9 cellular contexts compared by ENCODE assay signal in the genomic region with DNA sequence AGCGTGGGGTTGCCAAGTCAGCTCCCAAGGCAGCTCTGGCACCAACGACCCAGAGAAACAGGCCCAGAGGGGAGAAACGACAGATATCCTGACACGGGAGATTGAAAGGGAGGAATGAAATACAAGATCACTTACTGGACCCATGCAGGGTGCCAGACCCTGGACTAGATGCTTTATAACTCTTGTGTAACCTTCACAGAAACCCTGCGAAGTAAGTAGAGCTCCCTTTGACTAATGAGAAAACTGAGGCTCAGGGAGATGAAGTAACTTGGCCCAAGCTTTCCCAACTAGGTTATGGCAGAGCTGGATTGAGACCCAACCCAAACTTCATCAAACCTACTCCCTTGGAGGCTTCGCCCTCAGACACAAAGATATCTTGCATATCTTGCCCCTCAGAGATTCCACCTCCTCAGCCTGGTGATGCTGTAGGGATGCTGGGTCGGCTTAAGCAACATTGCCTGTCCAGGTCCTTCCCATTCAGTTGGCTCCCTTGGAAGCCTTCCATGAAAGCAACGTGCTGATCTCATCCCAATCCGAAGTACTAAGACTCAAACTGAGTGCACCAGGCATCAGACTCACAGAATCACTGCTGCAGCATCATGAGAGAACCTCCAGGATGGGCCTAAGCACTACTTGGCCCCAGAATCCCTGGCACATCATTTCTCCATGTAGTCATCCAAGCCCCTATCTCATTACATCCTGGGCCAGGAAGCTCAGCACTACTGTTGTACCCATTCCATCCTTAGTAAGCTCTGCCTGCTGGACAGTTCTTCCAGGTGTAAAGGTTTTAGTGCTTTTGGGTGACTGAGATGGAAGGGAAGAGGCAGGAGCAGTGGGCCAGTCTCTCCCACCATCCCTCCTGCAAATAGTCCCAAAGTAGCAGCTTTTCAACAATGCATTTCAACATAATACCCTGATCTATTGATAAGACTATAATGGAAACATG. TPM values are rescaled to one million over a fixed set of nuclear protein-coding genes. Genes with fewer than 3 reads are reported as not detected.
DNase-seq lines count a peak whose midpoint lies in the region; ATAC-seq, FAIRE-seq and TF ChIP-seq lines count a peak whose summit lies in the region.
"Had no signal": no experiment of that assay in that cellular context is flagged by ENCODE, and none has a peak within 500 bp of the region (broad histone marks: within the 10 kb centered on the region; RNA-seq: fewer than 3 reads in every experiment).

No MANE protein-coding gene starts in this region.

- 46% methylated on average over 7 of the region's 9 CpGs for WGBS in right lobe of liver (ENCODE audit: insufficient coverage, low coverage, low lambda C conversion rate, missing lambda C conversion rate)
- 49 to 68% methylated on average over 7 to 9 of the region's 9 CpGs for WGBS in upper lobe of left lung, 2 donors

- H3K4me3 ChIP-seq in astrocyte of the cerebellum (ENCODE audit: low read depth, low read length) (peak overlapping the region; percentile 41), right lobe of liver (peak overlapping the region in 2 of 3 donors; percentile 52 to 74), upper lobe of left lung (peak overlapping the region in 3 of 4 donors; percentile 44 to 52 (median 50))

- no peaks in the 10 kb centered on the region for H3K36me3 ChIP-seq in right lobe of liver
- H3K36me3 ChIP-seq in upper lobe of left lung, result no peaks in the 10 kb centered on the region

- no peaks in the 10 kb centered on the region for H3K36me3 Mint-ChIP-seq in activated naive CD8-positive, alpha-beta T cell
- H3K36me3 Mint-ChIP-seq in activated naive CD8-positive, alpha-beta T cell treated with anti-CD3 and anti-CD28 coated beads, Interleukin-2, amount 50 U/mL, for 24 hours (ENCODE audit: low read depth), result no peaks in the 10 kb centered on the region

- H3K9me3 ChIP-seq in right lobe of liver (no peaks in the 10 kb centered on the region), upper lobe of left lung (no peaks in the 10 kb centered on the region)

- H3K4me3 Mint-ChIP-seq in activated naive CD8-positive, alpha-beta T cell, result peak overlapping the region; percentile 84
- no peak overlapping the region for H3K4me3 Mint-ChIP-seq in activated naive CD8-positive, alpha-beta T cell treated with anti-CD3 and anti-CD28 coated beads, Interleukin-2, amount 50 U/mL, for 24 hours

- TF ChIP-seq EP300 in upper lobe of left lung (IDR thresholded peaks at IDR 0.05), result no peak

- no peak overlapping the region for H3K27ac ChIP-seq in right lobe of liver
- peak overlapping the region in 1 of 4 donors; percentile 65 for H3K27ac ChIP-seq in upper lobe of left lung

- H3K27me3 ChIP-seq in right lobe of liver (no peaks in the 10 kb centered on the region), upper lobe of left lung (peaks cover 0 to 8% (median 0%) of the 10 kb centered on the region in 4 donors)

- no peak for ATAC-seq in activated naive CD8-positive, alpha-beta T cell treated with anti-CD3 and anti-CD28 coated beads, Interleukin-2, amount 50 U/mL, for 24 hours
- ATAC-seq in right lobe of liver (no peak), upper lobe of left lung (ENCODE audit: low FRiP score in 2 of 2) (peak in 1 of 2 donors; percentile 58), GM21367 (IDR thresholded peaks at IDR 0.05; ENCODE audit: unreplicated experiment) (no peak)

- H3K27me3 Mint-ChIP-seq in activated naive CD8-positive, alpha-beta T cell, result peaks cover 9% of the 10 kb centered on the region
- H3K27me3 Mint-ChIP-seq in activated naive CD8-positive, alpha-beta T cell treated with anti-CD3 and anti-CD28 coated beads, Interleukin-2, amount 50 U/mL, for 24 hours, result peaks cover 28% of the 10 kb centered on the region

- in situ Hi-C loops in astrocyte of the cerebellum (cut with HindIII; ENCODE audit: low sequenced_read_pairs), result loop anchor here (5.0 kb wide), 1 partner anchor 36 kb away; no protein-coding TSS in a partner anchor

- H3K27ac Mint-ChIP-seq in activated naive CD8-positive, alpha-beta T cell, result no peak overlapping the region
- H3K27ac Mint-ChIP-seq in activated naive CD8-positive, alpha-beta T cell treated with anti-CD3 and anti-CD28 coated beads, Interleukin-2, amount 50 U/mL, for 24 hours, result no peak overlapping the region

- no peak for DNase-seq in activated naive CD8-positive, alpha-beta T cell treated with anti-CD3 and anti-CD28 coated beads, Interleukin-2, amount 50 U/mL, for 24 hours
- no peak for DNase-seq in astrocyte of the cerebellum (ENCODE audit: low read depth)
- DNase-seq in right lobe of liver, result peak in 1 of 3 donors; percentile 40
- no peak for DNase-seq in upper lobe of left lung
- DNase-seq in 8988T, result no peak
- no peak for DNase-seq in HTR-8/SVneo (ENCODE audit: insufficient read length, low spot score)

- intact Hi-C loops in right lobe of liver (cut with DNase I), result no loop called here

- no peaks in the 10 kb centered on the region for H3K9me3 Mint-ChIP-seq in activated naive CD8-positive, alpha-beta T cell (ENCODE audit: low read depth)
- H3K9me3 Mint-ChIP-seq in activated naive CD8-positive, alpha-beta T cell treated with anti-CD3 and anti-CD28 coated beads, Interleukin-2, amount 50 U/mL, for 24 hours, result no peaks in the 10 kb centered on the region

- TF ChIP-seq CTCF in astrocyte of the cerebellum (IDR thresholded peaks at IDR 0.05; ENCODE audit: low read depth, low read length, missing control alignments), result no peak
- no peak for TF ChIP-seq CTCF in right lobe of liver (IDR thresholded peaks at IDR 0.05)
- TF ChIP-seq CTCF in upper lobe of left lung (IDR thresholded peaks at IDR 0.05), result no peak

- TF ChIP-seq POLR2A in right lobe of liver (IDR thresholded peaks at IDR 0.05) (no peak), upper lobe of left lung (IDR thresholded peaks at IDR 0.05) (no peak)

- H3K4me1 Mint-ChIP-seq in activated naive CD8-positive, alpha-beta T cell (ENCODE audit: low read depth), result peaks cover 5% of the 10 kb centered on the region
- H3K4me1 Mint-ChIP-seq in activated naive CD8-positive, alpha-beta T cell treated with anti-CD3 and anti-CD28 coated beads, Interleukin-2, amount 50 U/mL, for 24 hours, result peaks cover 6% of the 10 kb centered on the region

- no peak for FAIRE-seq in HTR-8/SVneo (lab: Jason Lieb, UNC)
- FAIRE-seq: frontal cortex had no signal

- H3K4me1 ChIP-seq in right lobe of liver (peaks cover 0 to 20% (median 3%) of the 10 kb centered on the region in 4 donors), upper lobe of left lung (peaks cover 12 to 20% (median 16%) of the 10 kb centered on the region in 4 donors)

RNA-seq across cellular contexts. Expression of a gene that starts 1.1 kb away (rescaled TPM):
- total RNA-seq in right lobe of liver, result 10 to 100 TPM in 5 of 6 experiments, 1 to 10 TPM in 1; 2.2 to 53.7 (median 16.6) TPM
- 1 to 10 TPM in 4 of 6 donors, under 1 TPM in 2; 0.55 to 2.3 (median 1.5) TPM for total RNA-seq in upper lobe of left lung

RNA-seq across cellular contexts. Expression of a gene that starts 7.5 kb away (rescaled TPM):
- total RNA-seq in right lobe of liver (1 to 10 TPM in 3 of 6 experiments, under 1 TPM in 1, not detected in 2; 0.68 to 2.2 (median 1.6) TPM), upper lobe of left lung (under 1 TPM in 1 of 6 donors, not detected in 5; 0.34 TPM)
- total RNA-seq: frontal cortex had no signal

RNA-seq across cellular contexts. Expression of a gene that starts 21.2 kb away (rescaled TPM):
- total RNA-seq in right lobe of liver (100 to 1,000 TPM in 3 of 6 experiments, 10 to 100 TPM in 3; 53.2 to 200 (median 117) TPM), upper lobe of left lung (1,000 to 10,000 TPM in 1 of 6 donors, 100 to 1,000 TPM in 5; 167 to 1,014 (median 605) TPM)

RNA-seq across cellular contexts. Expression of a gene that starts 46.5 kb away (rescaled TPM):
- total RNA-seq in right lobe of liver, result not detected
- 10 to 100 TPM in 2 of 6 donors, 1 to 10 TPM in 4; 1.2 to 34.6 (median 9.0) TPM for total RNA-seq in upper lobe of left lung
